7 cellular contexts compared by ENCODE assay signal in the genomic region with DNA sequence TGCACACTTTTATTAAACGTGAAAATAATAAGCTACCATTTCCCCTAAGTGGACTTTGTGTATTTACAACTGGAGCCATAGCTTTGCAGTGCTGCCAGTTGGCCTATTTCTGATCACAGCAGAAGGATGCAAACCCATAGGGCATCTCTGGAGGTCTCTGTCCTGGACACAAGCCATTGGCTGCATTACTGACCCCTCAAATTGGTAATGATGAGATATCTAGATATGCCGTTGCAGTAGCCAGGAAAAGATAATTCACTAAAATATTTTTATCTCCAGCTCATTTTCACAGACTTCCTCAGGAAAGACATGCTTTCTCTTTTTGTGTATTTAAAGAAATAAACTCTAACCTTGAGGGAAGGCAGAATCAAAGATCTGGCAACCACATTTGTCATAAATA.
"Had no signal": no experiment of that assay in that cellular context is flagged by ENCODE, and none has a peak within 500 bp of the region (broad histone marks: within the 10 kb centered on the region; RNA-seq: fewer than 3 reads in every experiment).

No MANE protein-coding gene starts in this region.

- H3K27ac ChIP-seq: HL-60, KMS-11 had no signal

- DNase-seq: IMR-90, KBM-7, KG1 had no signal

- H3K4me3 ChIP-seq: K562 had no signal

- ATAC-seq: HepG2, K562 had no signal

- H3K9ac ChIP-seq: KMS-11 had no signal

- H3K4me2 ChIP-seq: KMS-11 had no signal
